11 cellular contexts compared by ENCODE assay signal in genomic region chr6:11432713-11433450, GRCh38.
A peak's percentile ranks its signal among the peaks of the same experiment; 100 is the strongest.
DNase-seq lines count a peak whose midpoint lies in the region; ATAC-seq and TF ChIP-seq lines count a peak whose summit lies in the region.
"Had no signal": no experiment of that assay in that cellular context is flagged by ENCODE, and none has a peak within 500 bp of the region (broad histone marks: within the 10 kb centered on the region; RNA-seq: fewer than 3 reads in every experiment).

No MANE protein-coding gene starts in this region.

- 0 to 12% methylated on average over 1 of the region's 1 CpG for WGBS in gastroesophageal sphincter (ENCODE audit: low coverage in 1 of 2), 2 donors

- no peak for TF ChIP-seq POLR2A in gastroesophageal sphincter (IDR thresholded peaks at IDR 0.05)

- H3K9me3 ChIP-seq in gastroesophageal sphincter: no peaks in the 10 kb centered on the region
- no peaks in the 10 kb centered on the region for H3K9me3 ChIP-seq in T-helper 17 cell (ENCODE audit: control insufficient read depth, low read length, poor library complexity, severe bottlenecking)
- no peaks in the 10 kb centered on the region for H3K9me3 ChIP-seq in CD8-positive, alpha-beta memory T cell (ENCODE audit: low read length)

- peak overlapping the region; percentile 48 to 78 (median 66) for H3K27ac ChIP-seq in gastroesophageal sphincter
- H3K27ac ChIP-seq in CD8-positive, alpha-beta memory T cell (ENCODE audit: low read depth, low read length): no peak overlapping the region
- H3K27ac ChIP-seq: SK-N-MC had no signal

- H3K27ac Mint-ChIP-seq in stimulated activated naive CD8-positive, alpha-beta T cell treated with anti-CD3 and anti-CD28 coated beads, Interleukin-15, Interleukin-2, amounts not matched to agents 100 ng/mL and 50 ng/mL, for 24 hours: peak overlapping the region; percentile 62
- no peak overlapping the region for H3K27ac Mint-ChIP-seq in T-helper 17 cell
- H3K27ac Mint-ChIP-seq in CD8-positive, alpha-beta memory T cell: peak overlapping the region in 2 of 8 donors; percentile 28 to 67
- H3K27ac Mint-ChIP-seq: IgD-negative memory B cell had no signal

- no peaks in the 10 kb centered on the region for H3K9me3 Mint-ChIP-seq in stimulated activated naive CD8-positive, alpha-beta T cell treated with anti-CD3 and anti-CD28 coated beads, Interleukin-15, Interleukin-2, amounts not matched to agents 100 ng/mL and 50 ng/mL, for 24 hours
- no peaks in the 10 kb centered on the region for H3K9me3 Mint-ChIP-seq in CD8-positive, alpha-beta memory T cell
- H3K9me3 Mint-ChIP-seq: IgD-negative memory B cell had no signal

- no peaks in the 10 kb centered on the region for H3K27me3 ChIP-seq in gastroesophageal sphincter
- H3K27me3 ChIP-seq in CD8-positive, alpha-beta memory T cell (ENCODE audit: insufficient read depth, low read length, poor library complexity, severe bottlenecking): no peaks in the 10 kb centered on the region

- H3K4me1 Mint-ChIP-seq in stimulated activated naive CD8-positive, alpha-beta T cell treated with anti-CD3 and anti-CD28 coated beads, Interleukin-15, Interleukin-2, amounts not matched to agents 100 ng/mL and 50 ng/mL, for 24 hours (ENCODE audit: low read depth): peaks cover 51% of the 10 kb centered on the region
- H3K4me1 Mint-ChIP-seq in T-helper 17 cell: peaks cover 14% of the 10 kb centered on the region
- peaks cover 17 to 19% (median 18%) of the 10 kb centered on the region in 3 donors for H3K4me1 Mint-ChIP-seq in CD8-positive, alpha-beta memory T cell

- DNase-seq in GM12865 (ENCODE audit: low read depth): peak; percentile 26
- no peak for DNase-seq in DMS79 (lab: John Stamatoyannopoulos, UW)
- no peak for DNase-seq in T-helper 17 cell
- no peak for DNase-seq in CD8-positive, alpha-beta memory T cell
- no peak for DNase-seq in NCI-H1694 (lab: John Stamatoyannopoulos, UW)
- DNase-seq: stimulated activated CD4-positive, alpha-beta T cell treated with anti-CD3 and anti-CD28 coated beads, Interleukin-2, amount 100 ng/mL, for 48 hours had no signal

- no peak for TF ChIP-seq EP300 in gastroesophageal sphincter (IDR thresholded peaks at IDR 0.05)

- peaks cover 12 to 56% (median 28%) of the 10 kb centered on the region in 3 donors for H3K4me1 ChIP-seq in gastroesophageal sphincter
- no peaks in the 10 kb centered on the region for H3K4me1 ChIP-seq in CD8-positive, alpha-beta memory T cell (ENCODE audit: insufficient read depth, low read length)

- POLR2A ChIA-PET in CD8-positive, alpha-beta memory T cell (lab: Charles Lee): no interaction called here

- H3K36me3 ChIP-seq in gastroesophageal sphincter: no peaks in the 10 kb centered on the region
- H3K36me3 ChIP-seq in CD8-positive, alpha-beta memory T cell (ENCODE audit: insufficient read depth, low read length): no peaks in the 10 kb centered on the region

- ATAC-seq in SK-N-SH treated with all-trans-retinoic acid at 6 μM for 48 hours: peak; percentile 48
- peak; percentile 57 for ATAC-seq in gastroesophageal sphincter
- ATAC-seq in T-helper 17 cell: no peak

- CTCF ChIA-PET in CD8-positive, alpha-beta memory T cell (lab: Charles Lee): no interaction called here

- no peaks in the 10 kb centered on the region for H3K27me3 Mint-ChIP-seq in stimulated activated naive CD8-positive, alpha-beta T cell treated with anti-CD3 and anti-CD28 coated beads, Interleukin-15, Interleukin-2, amounts not matched to agents 100 ng/mL and 50 ng/mL, for 24 hours
- no peaks in the 10 kb centered on the region for H3K27me3 Mint-ChIP-seq in T-helper 17 cell
- H3K27me3 Mint-ChIP-seq in CD8-positive, alpha-beta memory T cell: no peaks in the 10 kb centered on the region
- H3K27me3 Mint-ChIP-seq: IgD-negative memory B cell had no signal

- no peaks in the 10 kb centered on the region for H3K36me3 Mint-ChIP-seq in stimulated activated naive CD8-positive, alpha-beta T cell treated with anti-CD3 and anti-CD28 coated beads, Interleukin-15, Interleukin-2, amounts not matched to agents 100 ng/mL and 50 ng/mL, for 24 hours (ENCODE audit: low read depth)
- H3K36me3 Mint-ChIP-seq in T-helper 17 cell (ENCODE audit: low read depth): no peaks in the 10 kb centered on the region
- H3K36me3 Mint-ChIP-seq in CD8-positive, alpha-beta memory T cell: peaks cover 0 to 5% (median 0%) of the 10 kb centered on the region in 3 donors

- no peak for TF ChIP-seq CTCF in GM12865 (IDR thresholded peaks at IDR 0.05; ENCODE audit: insufficient read depth, low read depth, low read length, missing control alignments)
- no peak for TF ChIP-seq CTCF in gastroesophageal sphincter (IDR thresholded peaks at IDR 0.05)

- H3K4me3 ChIP-seq in GM12865 (ENCODE audit: low read depth, low read length) (no peak overlapping the region), gastroesophageal sphincter (no peak overlapping the region)
- no peak overlapping the region for H3K4me3 ChIP-seq in CD8-positive, alpha-beta memory T cell (ENCODE audit: low read length)
- H3K4me3 ChIP-seq: SK-N-MC had no signal

- no peak overlapping the region for H3K4me3 Mint-ChIP-seq in stimulated activated naive CD8-positive, alpha-beta T cell treated with anti-CD3 and anti-CD28 coated beads, Interleukin-15, Interleukin-2, amounts not matched to agents 100 ng/mL and 50 ng/mL, for 24 hours
- no peak overlapping the region for H3K4me3 Mint-ChIP-seq in T-helper 17 cell
- H3K4me3 Mint-ChIP-seq in CD8-positive, alpha-beta memory T cell: no peak overlapping the region
- H3K4me3 Mint-ChIP-seq: IgD-negative memory B cell had no signal

TF ChIP-seq in SK-N-SH treated with all-trans-retinoic acid at 6 μM for 48 hours, 23 proteins besides CTCF, POLR2A, EP300 and RAD21:
- TF ChIP-seq TCF4 (CRISPR knock-in tag; IDR thresholded peaks at IDR 0.05; ENCODE audit: borderline replicate concordance) (no peak), ISL1 (CRISPR knock-in tag; IDR thresholded peaks at IDR 0.05) (peak; percentile 76), ZFP3 (CRISPR knock-in tag; IDR thresholded peaks at IDR 0.05) (no peak), PPARA (CRISPR knock-in tag; IDR thresholded peaks at IDR 0.05; ENCODE audit: borderline replicate concordance) (no peak), ESRRG (CRISPR knock-in tag; IDR thresholded peaks at IDR 0.05) (no peak), POU6F1 (CRISPR knock-in tag; IDR thresholded peaks at IDR 0.05; ENCODE audit: borderline replicate concordance, low read depth) (no peak), OSR1 (CRISPR knock-in tag; IDR thresholded peaks at IDR 0.05) (no peak)
- TF ChIP-seq, protein P1, sequence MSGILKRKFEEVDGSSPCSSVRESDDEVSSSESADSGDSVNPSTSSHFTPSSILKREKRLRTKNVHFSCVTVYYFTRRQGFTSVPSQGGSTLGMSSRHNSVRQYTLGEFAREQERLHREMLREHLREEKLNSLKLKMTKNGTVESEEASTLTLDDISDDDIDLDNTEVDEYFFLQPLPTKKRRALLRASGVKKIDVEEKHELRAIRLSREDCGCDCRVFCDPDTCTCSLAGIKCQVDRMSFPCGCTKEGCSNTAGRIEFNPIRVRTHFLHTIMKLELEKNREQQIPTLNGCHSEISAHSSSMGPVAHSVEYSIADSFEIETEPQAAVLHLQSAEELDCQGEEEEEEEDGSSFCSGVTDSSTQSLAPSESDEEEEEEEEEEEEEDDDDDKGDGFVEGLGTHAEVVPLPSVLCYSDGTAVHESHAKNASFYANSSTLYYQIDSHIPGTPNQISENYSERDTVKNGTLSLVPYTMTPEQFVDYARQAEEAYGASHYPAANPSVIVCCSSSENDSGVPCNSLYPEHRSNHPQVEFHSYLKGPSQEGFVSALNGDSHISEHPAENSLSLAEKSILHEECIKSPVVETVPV (CRISPR knock-in tag; IDR thresholded peaks at IDR 0.05): no peak
TF ChIP-seq in SK-N-SH treated with all-trans-retinoic acid at 6 μM for 48 hours: peak in this region for 1.
